ENCODE assay signal across 1 cellular context in genomic region chr6:144149558-144149893, GRCh38.
TF ChIP-seq lines count a peak whose summit lies in the region.

No MANE protein-coding gene starts in this region.

TF ChIP-seq in IMR-90, 13 proteins besides CTCF, POLR2A, EP300 and RAD21 (continued from another document):
- TF ChIP-seq SMC3 (IDR thresholded peaks at IDR 0.05; ENCODE audit: low read depth, low read length) (no peak), MAFK (IDR thresholded peaks at IDR 0.05; ENCODE audit: low read depth, low read length) (no peak), FOS (IDR thresholded peaks at IDR 0.05; ENCODE audit: low read depth, low read length) (no peak), MXI1 (IDR thresholded peaks at IDR 0.05; ENCODE audit: borderline replicate concordance, low read depth, low read length) (no peak), BHLHE40 (IDR thresholded peaks at IDR 0.05; ENCODE audit: low read depth, low read length) (no peak), MAZ (IDR thresholded peaks at IDR 0.05; ENCODE audit: borderline replicate concordance, low read depth, low read length) (no peak), NFE2L2 (IDR thresholded peaks at IDR 0.05; ENCODE audit: low read depth, low read length) (no peak), RCOR1 (IDR thresholded peaks at IDR 0.05; ENCODE audit: insufficient replicate concordance, low read length) (no peak)
